In genomic region chr16:31201511-31202401, GRCh38 we compare ENCODE assay signal across 8 cellular contexts. TPM values are rescaled to one million over a fixed set of nuclear protein-coding genes. Genes with fewer than 3 reads are reported as not detected.
A peak's percentile ranks its signal among the peaks of the same experiment; 100 is the strongest.
DNase-seq lines count a peak whose midpoint lies in the region; ATAC-seq, FAIRE-seq and TF ChIP-seq lines count a peak whose summit lies in the region.

No MANE protein-coding gene starts in this region.

- no peak for TF ChIP-seq EP300 in K562 (IDR thresholded peaks at IDR 0.05; ENCODE audit: low read length)

- H3K79me2 ChIP-seq in PC-3 (ENCODE audit: low read length) (no peaks in the 10 kb centered on the region), K562 (ENCODE audit: control insufficient read depth, insufficient read depth, low read length) (no peaks in the 10 kb centered on the region)

- no peaks in the 10 kb centered on the region for H3F3A ChIP-seq in PC-3 (ENCODE audit: low read length, unreplicated experiment)

- no peaks in the 10 kb centered on the region for H3K9me1 ChIP-seq in K562 (ENCODE audit: control insufficient read depth, insufficient read depth, low read length)

- TF ChIP-seq RAD21 in K562 (CRISPR knock-in tag; conservative IDR thresholded peaks at IDR 0.05 in 1 of 2, IDR thresholded peaks at IDR 0.05 in 1 of 2): no peak

- no peaks in the 10 kb centered on the region for H3K36me3 ChIP-seq in PC-3 (ENCODE audit: low read depth, low read length)
- H3K36me3 ChIP-seq in K562 (ENCODE audit: control insufficient read depth, insufficient read depth, low read length): peaks cover 6% of the 10 kb centered on the region; the same call in 2 of the 3 replicates
- H3K36me3 ChIP-seq in spleen: peaks cover 0 to 40% (median 3%) of the 10 kb centered on the region in 6 donors

- peak; percentile 50 for TF ChIP-seq POLR2A in K562 (conservative IDR thresholded peaks at IDR 0.05)
- no peak for TF ChIP-seq POLR2A in spleen (IDR thresholded peaks at IDR 0.05)

- no peaks in the 10 kb centered on the region for H3K27me3 ChIP-seq in PC-3 (ENCODE audit: low read length)
- H3K27me3 ChIP-seq in K562 (ENCODE audit: control insufficient read depth in 2 of 2, insufficient read depth in 2 of 2, low read length in 2 of 2): no peaks in the 10 kb centered on the region; a peak in 2 of 5 replicates
- H3K27me3 ChIP-seq in spleen (replicated peaks in 1 of 7): no peaks in the 10 kb centered on the region

- TF ChIP-seq CTCF in GM13977 (IDR thresholded peaks at IDR 0.05; ENCODE audit: extremely low read depth, insufficient read depth, missing control alignments) (no peak), PC-3 (conservative IDR thresholded peaks at IDR 0.05; ENCODE audit: low read depth, low read length) (no peak), K562 (IDR thresholded peaks at IDR 0.05 in 2 of 3, conservative IDR thresholded peaks at IDR 0.05 in 1 of 3; ENCODE audit: insufficient read depth in 2 of 3, low read depth in 1 of 3, low read length in 3 of 3) (no peak), spleen (IDR thresholded peaks at IDR 0.05 in 8 of 11, conservative IDR thresholded peaks at IDR 0.05 in 3 of 11) (no peak)

- H3K27ac ChIP-seq in PC-3 (ENCODE audit: low read length) (no peak overlapping the region), K562 (ENCODE audit: extremely low read depth, low read depth, low read length) (no peak overlapping the region), spleen (peak overlapping the region; percentile 72 to 96 (median 88))

- ATAC-seq in HG02588 (IDR thresholded peaks at IDR 0.05; ENCODE audit: unreplicated experiment): peak; percentile 32
- peak; percentile 54 for ATAC-seq in PC-3
- ATAC-seq in K562: peak; percentile 52

- H3K4me2 ChIP-seq in PC-3 (ENCODE audit: low read length) (peak overlapping the region; percentile 83), K562 (ENCODE audit: insufficient read depth, low read length) (peak overlapping the region; percentile 77)

- H3K9me2 ChIP-seq in PC-3 (replicated peaks; ENCODE audit: low read length): no peaks in the 10 kb centered on the region

- peaks cover 6% of the 10 kb centered on the region; the same call in 1 of the 2 replicates for H4K20me1 ChIP-seq in PC-3 (ENCODE audit: low read length)
- peaks cover 15% of the 10 kb centered on the region for H4K20me1 ChIP-seq in K562 (replicated peaks; ENCODE audit: control insufficient read depth, insufficient read depth, low read length)

- H3K9me3 ChIP-seq in PC-3 (ENCODE audit: low read length) (no peaks in the 10 kb centered on the region), K562 (replicated peaks; ENCODE audit: control insufficient read depth, insufficient read depth, low read depth, low read length) (no peaks in the 10 kb centered on the region), spleen (no peaks in the 10 kb centered on the region)

- BruUV-seq in PC-3 (replicated peaks; lab: Mats Ljungman, UMichigan): no TSS peak
- TSS peak; percentile 73 for BruUV-seq in K562 (replicated peaks; lab: Mats Ljungman, UMichigan)

- intact Hi-C loops in PC-3 (cut with micrococcal nuclease): loop anchor here (10.0 kb wide), 1 partner anchor 253 kb away; the partner anchor contains the start of gene ARMC5
- intact Hi-C loops in K562 (cut with micrococcal nuclease): loop anchor here (2.0 to 10.0 kb wide), 4 partner anchors 51 to 663 kb away; no protein-coding TSS in a partner anchor
- intact Hi-C loops in spleen (cut with DNase I; ENCODE audit: low total_unique reads): no loop called here

- DNase-seq in GM13977 (ENCODE audit: low spot score) (peak; percentile 78), PC-3 (no peak), K562 (ENCODE audit: extremely low read depth in 1 of 4, low spot score in 3 of 4) (peak; percentile 37 to 68 (median 56)), iris pigment epithelial cell (ENCODE audit: low read depth) (peak; percentile 28), spleen (peak; percentile 90), NCI-H2081 treated with DMSO at 0.1 percent for 48 hours (lab: John Stamatoyannopoulos, UW) (no peak), EL (no peak)

- H3K9ac ChIP-seq in PC-3 (ENCODE audit: low read length): no peak overlapping the region
- H3K9ac ChIP-seq in K562 (ENCODE audit: insufficient read depth in 1 of 2, low read depth in 2 of 2, low read length in 2 of 2): peak overlapping the region; percentile 13 to 91; a peak in 3 of 4 replicates

- no peak for FAIRE-seq in K562 (lab: Jason Lieb, UNC)

- peaks cover 22% of the 10 kb centered on the region; the same call in 1 of the 2 replicates for H3K4me1 ChIP-seq in PC-3 (ENCODE audit: insufficient read depth, low read length)
- H3K4me1 ChIP-seq in K562 (replicated peaks in 1 of 2; ENCODE audit: control insufficient read depth in 2 of 2, insufficient read depth in 2 of 2, low read length in 2 of 2): peaks cover 18 to 32% of the 10 kb centered on the region in 2 experiments
- peaks cover 20 to 83% (median 51%) of the 10 kb centered on the region in 6 donors for H3K4me1 ChIP-seq in spleen

- 23% methylated on average over 28 of the region's 34 CpGs for WGBS in K562 (ENCODE audit: insufficient coverage, low coverage, missing lambda C conversion rate)
- WGBS in spleen, 5 donors: 16 to 23% (median 17%) methylated on average over 17 to 34 of the region's 34 CpGs

- CTCF ChIA-PET in PC-3 (lab: Charles Lee): interaction anchor here (0.6 kb wide), 1 partner anchor 18 kb away, joined by 4 read pairs; no protein-coding TSS in a partner anchor
- CTCF ChIA-PET in K562 (lab: Yijun Ruan, JAX; ENCODE audit: low intra/inter-chr PET ratio): no interaction called here

- H3K4me3 ChIP-seq in PC-3 (ENCODE audit: low read length) (peak overlapping the region; percentile 68), K562 (peak overlapping the region; percentile 45), spleen (peak overlapping the region; percentile 76 to 97 (median 92))

- in situ Hi-C loops in GM13977 (cut with MboI; ENCODE audit: low pct_unique_long_range_greater_than_20kb, low sequenced_read_pairs, unreplicated experiment) (loop anchor here (10.0 kb wide), 1 partner anchor 243 kb away; the partner anchor contains the start of gene ZNF843), K562 (cut with MboI) (loop anchor here (5.0 kb wide), 1 partner anchor 91 kb away; no protein-coding TSS in a partner anchor)

- POLR2A ChIA-PET in PC-3 (lab: Charles Lee; ENCODE audit: unreplicated experiment) (interaction anchor here (0.6 kb wide), 1 partner anchor 84 kb away, joined by 4 read pairs; the partner anchor contains the start of gene KAT8), K562 (lab: Yijun Ruan, JAX) (interaction anchor here (0.6 to 6.2 kb wide), 14 partner anchors 8 to 199 kb away, joined by 3 to 33 read pairs (median 6); partner anchors contain the start of genes FUS, PYDC1 and TRIM72)

- no peak overlapping the region for H2AFZ ChIP-seq in PC-3 (ENCODE audit: low read length)
- H2AFZ ChIP-seq in K562 (ENCODE audit: low read depth, low read length): peak overlapping the region; percentile 84

RNA-seq across cellular contexts. Expression of gene PYCARD, which starts 0.8 kb away (rescaled TPM):
- 16.5 and 29.8 TPM in 2 replicates for total RNA-seq in PC-3 (2014; rRNA removed)
- total RNA-seq in K562 (2011; cell fraction: chromatin; rRNA removed; ENCODE audit: low replicate concordance): 0.56 and 0.97 TPM in 2 replicates
- 2.9 and 3.0 TPM in 2 replicates for total RNA-seq in K562 (2011; cell fraction: nucleolus; rRNA removed)
- total RNA-seq in K562 (2011; cell fraction: nucleoplasm; rRNA removed): 1.1 and 1.4 TPM in 2 replicates
- total RNA-seq in K562 (2014; rRNA removed): 27.7 and 30.4 TPM in 2 replicates
- total RNA-seq in K562 (2014; rRNA removed; fragmentation: Illumina TruSeq; extraction: Trizol): 3.6 and 4.5 TPM in 2 replicates
- total RNA-seq in K562 (2015; rRNA removed; fragmentation: Illumina TruSeq; extraction: Trizol): 22.9 and 24.3 TPM in 2 replicates
- 15.4 and 16.5 TPM in 2 replicates for total RNA-seq in K562 (2021)
- 4.1 and 33.8 TPM in 2 replicates for polyA plus RNA-seq in K562 (2011; rRNA removed)
- 21.4 and 58.6 TPM in 2 replicates for polyA plus RNA-seq in K562 (2011; cell fraction: cytosol; rRNA removed)
- 5.5 and 35.3 TPM in 2 replicates for polyA plus RNA-seq in K562 (2011; cell fraction: nucleus; rRNA removed)
- 35.1 and 67.9 TPM in 2 replicates for polyA plus RNA-seq in K562 (2012)
- polyA plus RNA-seq in K562 (2014; fragmentation: Illumina TruSeq; extraction: Trizol): 6.0 and 6.8 TPM in 2 replicates
- polyA plus RNA-seq in K562 (2014; fragmentation: Nextera tagmentation; extraction: Ambion mirVana): 1 to 10 TPM; 1.3 to 1.6 TPM
- polyA plus RNA-seq in K562 (2014; rRNA removed): 25.6 and 28.4 TPM in 2 replicates
- 1.2 and 5.5 TPM in 2 replicates for polyA minus RNA-seq in K562 (2011; rRNA and poly(A)+ RNA removed)
- 2.9 and 23.3 TPM in 2 replicates for polyA minus RNA-seq in K562 (2011; cell fraction: cytosol; rRNA and poly(A)+ RNA removed)
- 1.3 and 10.3 TPM in 2 replicates for polyA minus RNA-seq in K562 (2011; cell fraction: nucleus; rRNA and poly(A)+ RNA removed)
- 100 to 1,000 TPM in 2 of 7 donors, 10 to 100 TPM in 5; 68.0 to 135 (median 90.1) TPM for total RNA-seq in spleen
- polyA plus RNA-seq in spleen: 100 to 1,000 TPM; 109 to 117 (median 114) TPM

RNA-seq across cellular contexts. Expression of gene TRIM72, which starts 12.2 kb away (rescaled TPM):
- total RNA-seq in PC-3 (2014; rRNA removed): not detected in 2 replicates
- 0.14 and 0.23 TPM in 2 replicates for total RNA-seq in K562 (2011; cell fraction: chromatin; rRNA removed; ENCODE audit: low replicate concordance)
- total RNA-seq in K562 (2011; cell fraction: nucleolus; rRNA removed): 0.17 and 0.26 TPM in 2 replicates
- total RNA-seq in K562 (2011; cell fraction: nucleoplasm; rRNA removed): 0.15 and 0.31 TPM in 2 replicates
- not detected in 2 replicates for total RNA-seq in K562 (2014; rRNA removed)
- total RNA-seq in K562 (2014; rRNA removed; fragmentation: Illumina TruSeq; extraction: Trizol): under 0.01 and 0.03 TPM in 2 replicates
- not detected in 2 replicates for total RNA-seq in K562 (2015; rRNA removed; fragmentation: Illumina TruSeq; extraction: Trizol)
- not detected in 2 replicates for total RNA-seq in K562 (2021)
- polyA plus RNA-seq in K562 (2011; rRNA removed): 0.01 TPM in 1 of 2 replicates, not detected in the other
- 0.01 and 0.03 TPM in 2 replicates for polyA plus RNA-seq in K562 (2011; cell fraction: cytosol; rRNA removed)
- polyA plus RNA-seq in K562 (2011; cell fraction: nucleus; rRNA removed): 0.04 TPM in 2 replicates
- polyA plus RNA-seq in K562 (2012): 0.03 TPM in 1 of 2 replicates, not detected in the other
- not detected in 2 replicates for polyA plus RNA-seq in K562 (2014; fragmentation: Illumina TruSeq; extraction: Trizol)
- polyA plus RNA-seq in K562 (2014; fragmentation: Nextera tagmentation; extraction: Ambion mirVana): not detected
- not detected in 2 replicates for polyA plus RNA-seq in K562 (2014; rRNA removed)
- not detected in 2 replicates for polyA minus RNA-seq in K562 (2011; rRNA and poly(A)+ RNA removed)
- polyA minus RNA-seq in K562 (2011; cell fraction: cytosol; rRNA and poly(A)+ RNA removed): not detected in 2 replicates
- polyA minus RNA-seq in K562 (2011; cell fraction: nucleus; rRNA and poly(A)+ RNA removed): 0.11 TPM in 1 of 2 replicates, not detected in the other
- under 1 TPM in 4 of 7 donors, not detected in 3; 0.05 to 0.26 (median 0.15) TPM for total RNA-seq in spleen
- under 1 TPM; 0.06 to 0.15 (median 0.09) TPM for polyA plus RNA-seq in spleen

RNA-seq across cellular contexts. Expression of gene PYDC1, which starts 15.2 kb away (rescaled TPM):
- total RNA-seq in PC-3 (2014; rRNA removed) (not detected in 2 replicates), K562 (2014; rRNA removed) (not detected in 2 replicates), K562 (2014; rRNA removed; fragmentation: Illumina TruSeq; extraction: Trizol) (not detected in 2 replicates), K562 (2015; rRNA removed; fragmentation: Illumina TruSeq; extraction: Trizol) (not detected in 2 replicates), K562 (2021) (not detected in 2 replicates), spleen (not detected)
- total RNA-seq in K562 (2011; cell fraction: chromatin; rRNA removed; ENCODE audit: low replicate concordance): not detected in 2 replicates
- not detected in 2 replicates for total RNA-seq in K562 (2011; cell fraction: nucleolus; rRNA removed)
- total RNA-seq in K562 (2011; cell fraction: nucleoplasm; rRNA removed): not detected in 2 replicates
- polyA plus RNA-seq in K562 (2011; rRNA removed) (not detected in 2 replicates), K562 (2014; fragmentation: Illumina TruSeq; extraction: Trizol) (not detected in 2 replicates), K562 (2014; fragmentation: Nextera tagmentation; extraction: Ambion mirVana) (not detected), K562 (2014; rRNA removed) (not detected in 2 replicates), spleen (1 to 10 TPM in 1 of 3 donors, under 1 TPM in 1, not detected in 1; 0.72 to 2.7 TPM)
- polyA plus RNA-seq in K562 (2011; cell fraction: cytosol; rRNA removed): not detected in 2 replicates
- polyA plus RNA-seq in K562 (2011; cell fraction: nucleus; rRNA removed): not detected in 2 replicates
- polyA plus RNA-seq in K562 (2012): not detected in 2 replicates
- polyA minus RNA-seq in K562 (2011; rRNA and poly(A)+ RNA removed): not detected in 2 replicates
- polyA minus RNA-seq in K562 (2011; cell fraction: cytosol; rRNA and poly(A)+ RNA removed): not detected in 2 replicates
- not detected in 2 replicates for polyA minus RNA-seq in K562 (2011; cell fraction: nucleus; rRNA and poly(A)+ RNA removed)

RNA-seq across cellular contexts. Expression of gene FUS, which starts 21.8 kb away (rescaled TPM):
- total RNA-seq in PC-3 (2014; rRNA removed) (43.0 and 90.7 TPM in 2 replicates), K562 (2014; rRNA removed) (64.1 and 78.7 TPM in 2 replicates), K562 (2014; rRNA removed; fragmentation: Illumina TruSeq; extraction: Trizol) (74.7 and 94.2 TPM in 2 replicates), K562 (2015; rRNA removed; fragmentation: Illumina TruSeq; extraction: Trizol) (87.2 and 107 TPM in 2 replicates), K562 (2021) (492 and 570 TPM in 2 replicates), spleen (100 to 1,000 TPM; 119 to 474 (median 284) TPM)
- total RNA-seq in K562 (2011; cell fraction: chromatin; rRNA removed; ENCODE audit: low replicate concordance): 999 and 1,269 TPM in 2 replicates
- total RNA-seq in K562 (2011; cell fraction: nucleolus; rRNA removed): 423 and 458 TPM in 2 replicates
- total RNA-seq in K562 (2011; cell fraction: nucleoplasm; rRNA removed): 715 and 1,004 TPM in 2 replicates
- polyA plus RNA-seq in K562 (2011; rRNA removed) (205 and 240 TPM in 2 replicates), K562 (2014; fragmentation: Illumina TruSeq; extraction: Trizol) (370 and 458 TPM in 2 replicates), K562 (2014; fragmentation: Nextera tagmentation; extraction: Ambion mirVana) (10 to 100 TPM; 43.9 to 59.5 TPM), K562 (2014; rRNA removed) (501 and 575 TPM in 2 replicates), spleen (100 to 1,000 TPM; 225 to 694 (median 516) TPM)
- 204 and 212 TPM in 2 replicates for polyA plus RNA-seq in K562 (2011; cell fraction: cytosol; rRNA removed)
- 500 and 575 TPM in 2 replicates for polyA plus RNA-seq in K562 (2011; cell fraction: nucleus; rRNA removed)
- polyA plus RNA-seq in K562 (2012): 447 and 1,379 TPM in 2 replicates
- polyA minus RNA-seq in K562 (2011; rRNA and poly(A)+ RNA removed): 120 and 138 TPM in 2 replicates
- polyA minus RNA-seq in K562 (2011; cell fraction: cytosol; rRNA and poly(A)+ RNA removed): 244 and 341 TPM in 2 replicates
- 188 and 261 TPM in 2 replicates for polyA minus RNA-seq in K562 (2011; cell fraction: nucleus; rRNA and poly(A)+ RNA removed)

RNA-seq across cellular contexts. Expression of gene PRSS36, which starts 51.9 kb away (rescaled TPM):
- total RNA-seq in PC-3 (2014; rRNA removed): 0.51 TPM in 1 of 2 replicates, not detected in the other
- 1.1 TPM in 1 of 2 replicates, not detected in the other for total RNA-seq in K562 (2011; cell fraction: chromatin; rRNA removed; ENCODE audit: low replicate concordance)
- 0.67 and 0.92 TPM in 2 replicates for total RNA-seq in K562 (2011; cell fraction: nucleolus; rRNA removed)
- 0.44 TPM in 1 of 2 replicates, not detected in the other for total RNA-seq in K562 (2011; cell fraction: nucleoplasm; rRNA removed)
- 0.82 and 1.2 TPM in 2 replicates for total RNA-seq in K562 (2014; rRNA removed)
- total RNA-seq in K562 (2014; rRNA removed; fragmentation: Illumina TruSeq; extraction: Trizol): 0.38 TPM in 1 of 2 replicates, not detected in the other
- 0.36 and 0.68 TPM in 2 replicates for total RNA-seq in K562 (2015; rRNA removed; fragmentation: Illumina TruSeq; extraction: Trizol)
- total RNA-seq in K562 (2021): 0.56 and 1.1 TPM in 2 replicates
- polyA plus RNA-seq in K562 (2011; rRNA removed): 0.54 and 0.85 TPM in 2 replicates
- 1.4 and 2.6 TPM in 2 replicates for polyA plus RNA-seq in K562 (2011; cell fraction: cytosol; rRNA removed)
- polyA plus RNA-seq in K562 (2011; cell fraction: nucleus; rRNA removed): 1.1 and 1.4 TPM in 2 replicates
- 0.33 and 0.65 TPM in 2 replicates for polyA plus RNA-seq in K562 (2012)
- polyA plus RNA-seq in K562 (2014; fragmentation: Illumina TruSeq; extraction: Trizol): 0.57 and 0.68 TPM in 2 replicates
- under 1 TPM in 1 of 2 experiments, not detected in 1; 0.22 TPM for polyA plus RNA-seq in K562 (2014; fragmentation: Nextera tagmentation; extraction: Ambion mirVana)
- polyA plus RNA-seq in K562 (2014; rRNA removed): 0.09 and 0.45 TPM in 2 replicates
- polyA minus RNA-seq in K562 (2011; rRNA and poly(A)+ RNA removed): 0.46 and 0.72 TPM in 2 replicates
- 0.95 and 1.4 TPM in 2 replicates for polyA minus RNA-seq in K562 (2011; cell fraction: cytosol; rRNA and poly(A)+ RNA removed)
- 0.67 and 0.78 TPM in 2 replicates for polyA minus RNA-seq in K562 (2011; cell fraction: nucleus; rRNA and poly(A)+ RNA removed)
- total RNA-seq in spleen: 1 to 10 TPM in 4 of 7 donors, under 1 TPM in 2, not detected in 1; 0.70 to 2.0 (median 1.3) TPM
- 1 to 10 TPM; 1.5 to 2.6 (median 2.0) TPM for polyA plus RNA-seq in spleen

Comparison
In these comparisons a context has a peak if more than half of its experiments do, and no peak if none do; other contexts are left out.
1. DNase-seq: peak in GM13977 (single experiment), K562 (4 of 4), iris pigment epithelial cell (single experiment) and spleen (single experiment); none in PC-3 (single experiment), NCI-H2081 treated with DMSO at 0.1 percent for 48 hours (single experiment) and EL (single experiment).
2. H3K27ac ChIP-seq: peak in spleen (8 of 8); none in PC-3 (single experiment) and K562 (single experiment).
3. Peak in every context shown above with its lines, with median percentiles within 50 percentile points of each other: ATAC-seq and H3K4me3 ChIP-seq.